In genomic region chr12:85642810-85643209, GRCh38 we compare ENCODE assay signal across 12 cellular contexts.
DNase-seq lines count a peak whose midpoint lies in the region; ATAC-seq and TF ChIP-seq lines count a peak whose summit lies in the region.
"Had no signal": no experiment of that assay in that cellular context is flagged by ENCODE, and none has a peak within 500 bp of the region (broad histone marks: within the 10 kb centered on the region; RNA-seq: fewer than 3 reads in every experiment).

No MANE protein-coding gene starts in this region.

- TF ChIP-seq CTCF in AG10803 (conservative IDR thresholded peaks at IDR 0.05; ENCODE audit: low read length) (peak; percentile 76), gastroesophageal sphincter (IDR thresholded peaks at IDR 0.05) (no peak)

- WGBS in gastroesophageal sphincter (ENCODE audit: low coverage in 1 of 2), 2 donors: 60 to 67% methylated on average over 5 of the region's 5 CpGs

- H3K4me3 ChIP-seq in AG10803 (ENCODE audit: low read length) (no peak overlapping the region), gastroesophageal sphincter (no peak overlapping the region)

- H3K27ac ChIP-seq in gastroesophageal sphincter: no peak overlapping the region

- no peak for TF ChIP-seq POLR2A in gastroesophageal sphincter (IDR thresholded peaks at IDR 0.05)

- H3K36me3 ChIP-seq in gastroesophageal sphincter: no peaks in the 10 kb centered on the region

- H3K27me3 ChIP-seq in gastroesophageal sphincter: no peaks in the 10 kb centered on the region

- DNase-seq in AG10803 (ENCODE audit: low read depth) (peak; percentile 79), HT-29 (ENCODE audit: low spot score) (peak; percentile 41), amniotic epithelial cell (ENCODE audit: low read depth) (peak; percentile 73), left lobe of liver (ENCODE audit: low spot score) (peak; percentile 62), NCI-H524 treated with DMSO at 0.1 percent for 48 hours (lab: John Stamatoyannopoulos, UW) (no peak)
- DNase-seq in stimulated activated naive CD8-positive, alpha-beta T cell treated with anti-CD3 and anti-CD28 coated beads, Interleukin-15, Interleukin-2, amounts not matched to agents 100 U/mL and 50 U/mL, for 24 hours: no peak
- DNase-seq: CD8-positive, alpha-beta memory T cell; cortex of kidney; SHP77; stimulated activated naive CD4-positive, alpha-beta T cell treated with Interleukin-2 at 50 U/mL for 16 hours had no signal

- ATAC-seq in left lobe of liver (peak; percentile 100), HG03095 (IDR thresholded peaks at IDR 0.05; ENCODE audit: unreplicated experiment) (no peak), gastroesophageal sphincter (no peak)
- ATAC-seq in stimulated activated naive CD8-positive, alpha-beta T cell treated with anti-CD3 and anti-CD28 coated beads, Interleukin-15, Interleukin-2, amounts not matched to agents 100 U/mL and 50 U/mL, for 24 hours: no peak

- no peak for TF ChIP-seq EP300 in gastroesophageal sphincter (IDR thresholded peaks at IDR 0.05)

- no peaks in the 10 kb centered on the region for H3K9me3 ChIP-seq in gastroesophageal sphincter

- H3K4me1 ChIP-seq in gastroesophageal sphincter: no peaks in the 10 kb centered on the region

Comparison
In these comparisons a context has a peak if more than half of its experiments do, and no peak if none do; other contexts are left out.
1. DNase-seq: peak in AG10803 (single experiment), HT-29 (single experiment), amniotic epithelial cell (single experiment) and left lobe of liver (single experiment); none in stimulated activated naive CD8-positive, alpha-beta T cell treated with anti-CD3 and anti-CD28 coated beads, Interleukin-15, Interleukin-2, amounts not matched to agents 100 U/mL and 50 U/mL, for 24 hours (single experiment) and NCI-H524 treated with DMSO at 0.1 percent for 48 hours (single experiment).